30 cellular contexts compared by ENCODE assay signal in genomic region chr6:12720310-12720709, GRCh38. TPM values are rescaled to one million over a fixed set of nuclear protein-coding genes. Genes with fewer than 3 reads are reported as not detected.
"Had no signal": no experiment of that assay in that cellular context is flagged by ENCODE, and none has a peak within 500 bp of the region (broad histone marks: within the 10 kb centered on the region; RNA-seq: fewer than 3 reads in every experiment).

No MANE protein-coding gene starts in this region.

- DNase-seq: activated CD4-positive, alpha-beta memory T cell treated with anti-CD3 and anti-CD28 coated beads for 36 hours; activated CD4-positive, alpha-beta T cell treated with anti-CD3 and anti-CD28 coated beads, Interleukin-2, amount 10 ng/mL, durations not matched to agents 7 days and 5 days; activated CD4-positive, CD25-positive, alpha-beta regulatory T cell; activated CD8-positive, alpha-beta memory T cell treated with anti-CD3 and anti-CD28 coated beads for 24 hours; activated effector memory CD4-positive, alpha-beta T cell treated with anti-CD3 and anti-CD28 coated beads, Interleukin-2, amount 50 U/mL, for 16 hours; activated naive CD4-positive, alpha-beta T cell treated with anti-CD3 and anti-CD28 coated beads for 36 hours; activated T-cell treated with anti-CD3 and anti-CD28 coated beads, Interleukin-2, amount 50 U/mL, for 4 hours; NCI-H1092 treated with DMSO at 0.1 percent for 48 hours; NCI-H1417 treated with DMSO at 0.1 percent for 48 hours; NCI-H1694; NCI-H2029; NCI-H2107; NCI-H2171 treated with DMSO at 0.1 percent for 48 hours; NCI-H226; NCI-H526; NCI-H774; NK-92 treated with Interleukin-12 subunit alpha and Interleukin-12 subunit beta, amount 100 ng/mL, for 24 hours; OCI-M1; RPMI8226; T-cell; T-helper 2 cell; T1000 had no signal

- ATAC-seq: activated T-cell treated with anti-CD3 and anti-CD28 coated beads, Interleukin-2, amount 50 U/mL, for 4 hours; Panc1; Right ventricle myocardium inferior; T-cell had no signal

- H3K27ac ChIP-seq: KMS-11, SK-N-MC had no signal

- H3K9ac ChIP-seq: KMS-11 had no signal

- H3K4me3 ChIP-seq: SK-N-MC had no signal

- FAIRE-seq: astrocyte, TTC549 had no signal

RNA-seq across cellular contexts. Expression of gene PHACTR1, which starts 3.7 kb away (rescaled TPM):
- total RNA-seq: activated CD4-positive, alpha-beta memory T cell treated with anti-CD3 and anti-CD28 coated beads for 36 hours; MCF 10A; NCI-H460 had no signal
